In genomic region chr6:135173242-135173988, GRCh38 we compare ENCODE assay signal across 16 cellular contexts.
"Had no signal": no experiment of that assay in that cellular context is flagged by ENCODE, and none has a peak within 500 bp of the region (broad histone marks: within the 10 kb centered on the region; RNA-seq: fewer than 3 reads in every experiment).

No MANE protein-coding gene starts in this region.

- H3K36me3 ChIP-seq: esophagus squamous epithelium, gastrocnemius medialis, upper lobe of left lung had no signal

- H3K9me3 ChIP-seq: esophagus squamous epithelium, gastrocnemius medialis, upper lobe of left lung had no signal

- H3K4me3 ChIP-seq: coronary artery, esophagus squamous epithelium, gastrocnemius medialis, upper lobe of left lung had no signal

- H3K4me1 ChIP-seq: gastrocnemius medialis, upper lobe of left lung had no signal

- H3K36me3 Mint-ChIP-seq: activated naive CD8-positive, alpha-beta T cell treated with anti-CD3 and anti-CD28 coated beads, Interleukin-2, amount 10 ng/mL, durations not matched to agents 7 days and 5 days; natural killer cell treated with Interleukin-12 subunit alpha and Interleukin-12 subunit beta and Interleukin-15 and Interleukin-18, amount 100 ng/mL, for 72 hours; T-cell had no signal

- DNase-seq: activated CD4-positive, alpha-beta T cell treated with anti-CD3 and anti-CD28 coated beads, Interleukin-2, amount 50 U/mL, for 1 hour; activated naive CD4-positive, alpha-beta T cell; activated naive CD8-positive, alpha-beta T cell treated with anti-CD3 and anti-CD28 coated beads, Interleukin-2, amount 10 ng/mL, durations not matched to agents 7 days and 5 days; activated T-cell treated with anti-CD3 and anti-CD28 coated beads, Interleukin-2, amount 50 U/mL, for 1 hour; amygdala; cerebellar nuclear complex; esophagus squamous epithelium; gastrocnemius medialis; hippocampal formation; stimulated activated CD4-positive, alpha-beta T cell treated with anti-CD3 and anti-CD28 coated beads, Interleukin-4, amount 100 ng/mL, for 1 hour; stimulated activated naive CD4-positive, alpha-beta T cell treated with Interleukin-2 at 50 U/mL for 16 hours; T-cell; upper lobe of left lung had no signal

- H3K27ac Mint-ChIP-seq: activated naive CD8-positive, alpha-beta T cell treated with anti-CD3 and anti-CD28 coated beads, Interleukin-2, amount 10 ng/mL, durations not matched to agents 7 days and 5 days; progenitor cell of endocrine pancreas; T-cell had no signal

- H3K27me3 ChIP-seq: esophagus squamous epithelium, gastrocnemius medialis, upper lobe of left lung had no signal

- H3K9me3 Mint-ChIP-seq: activated naive CD8-positive, alpha-beta T cell treated with anti-CD3 and anti-CD28 coated beads, Interleukin-2, amount 10 ng/mL, durations not matched to agents 7 days and 5 days; natural killer cell treated with Interleukin-12 subunit alpha and Interleukin-12 subunit beta and Interleukin-15 and Interleukin-18, amount 100 ng/mL, for 72 hours; T-cell had no signal

- H3K4me3 Mint-ChIP-seq: activated naive CD8-positive, alpha-beta T cell treated with anti-CD3 and anti-CD28 coated beads, Interleukin-2, amount 10 ng/mL, durations not matched to agents 7 days and 5 days; natural killer cell treated with Interleukin-12 subunit alpha and Interleukin-12 subunit beta and Interleukin-15 and Interleukin-18, amount 100 ng/mL, for 72 hours; T-cell had no signal

- H3K27me3 Mint-ChIP-seq: activated naive CD8-positive, alpha-beta T cell treated with anti-CD3 and anti-CD28 coated beads, Interleukin-2, amount 10 ng/mL, durations not matched to agents 7 days and 5 days; natural killer cell treated with Interleukin-12 subunit alpha and Interleukin-12 subunit beta and Interleukin-15 and Interleukin-18, amount 100 ng/mL, for 72 hours; T-cell had no signal
